Comparison of ENCODE assay signal across 20 cellular contexts in genomic region chr7:88037050-88037449, GRCh38.
"Had no signal": no experiment of that assay in that cellular context is flagged by ENCODE, and none has a peak within 500 bp of the region (broad histone marks: within the 10 kb centered on the region; RNA-seq: fewer than 3 reads in every experiment).

No MANE protein-coding gene starts in this region.

- DNase-seq: colonic mucosa; cortex of kidney; effector CD4-positive, alpha-beta T cell; effector memory CD4-positive, alpha-beta T cell; foreskin keratinocyte; gastrocnemius medialis; heart left ventricle; hypothalamus; immature natural killer cell; islet precursor cell; left cardiac atrium; left lung; left ventricle myocardium superior; lower lobe of right lung; mesenchymal stem cell; mucosa of descending colon; naive B cell had no signal

- H3K36me3 Mint-ChIP-seq: mesothelial cell of epicardium had no signal

- H3K27me3 Mint-ChIP-seq: dendritic cell treated with granulocyte-macrophage colony-stimulating factor and Interleukin-4, amounts not matched to agents 40 ng/mL and 50 ng/mL, for 4 days; naive B cell had no signal

- H3K27ac Mint-ChIP-seq: dendritic cell treated with granulocyte-macrophage colony-stimulating factor and Interleukin-4, amounts not matched to agents 40 ng/mL and 50 ng/mL, for 4 days; immature natural killer cell; mesothelial cell of epicardium; naive B cell had no signal

- H3K4me3 Mint-ChIP-seq: dendritic cell treated with granulocyte-macrophage colony-stimulating factor and Interleukin-4, amounts not matched to agents 40 ng/mL and 50 ng/mL, for 4 days; immature natural killer cell; mesothelial cell of epicardium; naive B cell had no signal

- FAIRE-seq: endothelial cell of umbilical vein had no signal

- ATAC-seq: foreskin keratinocyte, gastrocnemius medialis, heart left ventricle, left cardiac atrium, left lung, left ventricle myocardium superior, lower lobe of right lung, mucosa of descending colon had no signal
